1 cellular context compared by ENCODE assay signal in the genomic region with DNA sequence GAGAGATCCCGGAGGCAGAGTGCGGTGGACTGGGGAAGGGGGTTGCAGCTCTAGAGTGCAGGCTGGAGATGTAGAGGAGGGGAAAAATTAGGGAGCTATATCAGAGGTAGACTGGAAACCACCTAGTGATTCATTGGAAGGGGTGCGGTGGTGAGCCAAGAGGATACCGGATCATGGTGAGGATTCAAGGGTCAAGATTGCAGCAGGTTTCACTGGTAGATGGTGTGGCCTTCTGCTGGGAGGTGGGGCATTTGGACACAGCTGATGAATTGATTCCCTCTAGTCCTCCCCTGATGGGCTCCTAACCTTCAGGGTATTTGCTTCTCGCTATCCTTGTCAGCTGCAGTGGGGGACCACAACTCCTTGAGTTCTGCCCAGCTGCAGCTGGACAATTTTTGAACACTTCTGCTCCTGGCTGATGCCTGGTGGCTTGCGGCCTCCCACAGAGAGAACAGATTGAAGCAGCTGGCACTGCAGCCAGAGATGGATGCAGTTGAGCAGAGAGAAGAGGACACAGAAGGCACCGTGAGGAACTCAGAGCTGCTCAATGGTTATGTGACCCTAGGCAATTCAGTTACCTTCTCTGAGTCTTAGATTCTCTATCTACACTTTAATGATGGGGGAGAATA.
TF ChIP-seq lines count a peak whose summit lies in the region.

No MANE protein-coding gene starts in this region.

TF ChIP-seq in IMR-90, 13 proteins besides CTCF, POLR2A, EP300 and RAD21 (continued from another document):
- TF ChIP-seq NFE2L2 (IDR thresholded peaks at IDR 0.05; ENCODE audit: low read depth, low read length) (no peak), RFX5 (IDR thresholded peaks at IDR 0.05; ENCODE audit: low read depth, low read length) (no peak), MAFK (IDR thresholded peaks at IDR 0.05; ENCODE audit: low read depth, low read length) (no peak), RCOR1 (IDR thresholded peaks at IDR 0.05; ENCODE audit: insufficient replicate concordance, low read length) (no peak), MAZ (IDR thresholded peaks at IDR 0.05; ENCODE audit: borderline replicate concordance, low read depth, low read length) (no peak), CHD1 (IDR thresholded peaks at IDR 0.05; ENCODE audit: low read depth, low read length) (no peak), BHLHE40 (IDR thresholded peaks at IDR 0.05; ENCODE audit: low read depth, low read length) (no peak), SMC3 (IDR thresholded peaks at IDR 0.05; ENCODE audit: low read depth, low read length) (no peak)
- TF ChIP-seq, protein P1, sequence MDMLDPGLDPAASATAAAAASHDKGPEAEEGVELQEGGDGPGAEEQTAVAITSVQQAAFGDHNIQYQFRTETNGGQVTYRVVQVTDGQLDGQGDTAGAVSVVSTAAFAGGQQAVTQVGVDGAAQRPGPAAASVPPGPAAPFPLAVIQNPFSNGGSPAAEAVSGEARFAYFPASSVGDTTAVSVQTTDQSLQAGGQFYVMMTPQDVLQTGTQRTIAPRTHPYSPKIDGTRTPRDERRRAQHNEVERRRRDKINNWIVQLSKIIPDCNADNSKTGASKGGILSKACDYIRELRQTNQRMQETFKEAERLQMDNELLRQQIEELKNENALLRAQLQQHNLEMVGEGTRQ (IDR thresholded peaks at IDR 0.05; ENCODE audit: low read depth, low read length): no peak
- TF ChIP-seq, protein P2, sequence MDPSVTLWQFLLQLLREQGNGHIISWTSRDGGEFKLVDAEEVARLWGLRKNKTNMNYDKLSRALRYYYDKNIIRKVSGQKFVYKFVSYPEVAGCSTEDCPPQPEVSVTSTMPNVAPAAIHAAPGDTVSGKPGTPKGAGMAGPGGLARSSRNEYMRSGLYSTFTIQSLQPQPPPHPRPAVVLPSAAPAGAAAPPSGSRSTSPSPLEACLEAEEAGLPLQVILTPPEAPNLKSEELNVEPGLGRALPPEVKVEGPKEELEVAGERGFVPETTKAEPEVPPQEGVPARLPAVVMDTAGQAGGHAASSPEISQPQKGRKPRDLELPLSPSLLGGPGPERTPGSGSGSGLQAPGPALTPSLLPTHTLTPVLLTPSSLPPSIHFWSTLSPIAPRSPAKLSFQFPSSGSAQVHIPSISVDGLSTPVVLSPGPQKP (IDR thresholded peaks at IDR 0.05; ENCODE audit: borderline replicate concordance, low read depth, low read length): no peak
